In genomic region chr6:31196251-31197022, GRCh38 we compare ENCODE assay signal across 11 cellular contexts. TPM values are rescaled to one million over a fixed set of nuclear protein-coding genes. Genes with fewer than 3 reads are reported as not detected.
DNase-seq lines count a peak whose midpoint lies in the region; ATAC-seq and TF ChIP-seq lines count a peak whose summit lies in the region.
"Not testable (repeated sequence)": the region's sequence is repeated elsewhere in the genome, so short reads cannot be mapped to it uniquely, and the experiment has no call there.
"Had no signal": no experiment of that assay in that cellular context is flagged by ENCODE, and none has a peak within 500 bp of the region (broad histone marks: within the 10 kb centered on the region; RNA-seq: fewer than 3 reads in every experiment).

No MANE protein-coding gene starts in this region.

- not testable (repeated sequence) for H4K20me1 ChIP-seq in BLaER1 treated with 17β-estradiol and CSF1 and Interleukin-3, amounts not matched to agents 10 nM and 100 nM; SK-N-SH (ENCODE audit: insufficient read depth)

- POLR2A ChIA-PET in SK-N-SH (lab: Yijun Ruan, JAX), result not testable (repeated sequence)

- H3K9ac ChIP-seq in BLaER1 treated with 17β-estradiol and CSF1 and Interleukin-3, amounts not matched to agents 10 nM and 100 nM, result peak overlapping the region in 10 of 11 experiments; percentile 87 to 96 (median 90); a peak in 14 of 22 replicates
- H3K9ac ChIP-seq in SK-N-SH (0 out of 2 replicates have a peak overlapping the region, but pooled peaks have one; percentile 90), stomach smooth muscle (ENCODE audit: low read length in 2 of 2) (peak overlapping the region; percentile 88 to 90)

- peak overlapping the region in 8 of 11 experiments; percentile 9 to 98 (median 92); a peak in 10 of 22 replicates for H3K27ac ChIP-seq in BLaER1 treated with 17β-estradiol and CSF1 and Interleukin-3, amounts not matched to agents 10 nM and 100 nM
- H3K27ac ChIP-seq in SK-N-SH (ENCODE audit: low read depth in 2 of 2, low read length in 1 of 2) (peak overlapping the region in 1 of 2 experiments; percentile 89; a peak in 1 of 4 replicates), left lung (peak overlapping the region; percentile 98 to 100)
- H3K27ac ChIP-seq in effector memory CD4-positive, alpha-beta T cell (ENCODE audit: insufficient read depth, low read length, poor library complexity, severe bottlenecking), result peak overlapping the region; percentile 100
- H3K27ac ChIP-seq in ovary; stomach smooth muscle (ENCODE audit: low read length): not testable (repeated sequence)

- peaks cover 0 to 19% (median 14%) of the 10 kb centered on the region in 11 experiments; a peak in 16 of 22 replicates for H3K9me3 ChIP-seq in BLaER1 treated with 17β-estradiol and CSF1 and Interleukin-3, amounts not matched to agents 10 nM and 100 nM (replicated peaks in 1 of 11)
- H3K9me3 ChIP-seq in SK-N-SH; effector memory CD4-positive, alpha-beta T cell (ENCODE audit: control insufficient read depth, low read length); left lung; ovary; stomach smooth muscle (ENCODE audit: control insufficient read depth in 2 of 2, low read length in 2 of 2): not testable (repeated sequence)

- not testable (repeated sequence) for TF ChIP-seq EP300 in SK-N-SH (IDR thresholded peaks at IDR 0.05; ENCODE audit: borderline replicate concordance in 1 of 2, low read depth in 1 of 2, low read length in 1 of 2); ovary (IDR thresholded peaks at IDR 0.05)

- H3K36me3 ChIP-seq in BLaER1 treated with 17β-estradiol and CSF1 and Interleukin-3, amounts not matched to agents 10 nM and 100 nM, result peaks cover 0 to 20% (median 5%) of the 10 kb centered on the region in 11 experiments; a peak in 12 of 22 replicates
- not testable (repeated sequence) for H3K36me3 ChIP-seq in SK-N-SH (replicated peaks in 1 of 2; ENCODE audit: control insufficient read depth in 1 of 2, insufficient read depth in 2 of 2, low read length in 1 of 2); effector memory CD4-positive, alpha-beta T cell (ENCODE audit: control insufficient read depth, insufficient read depth, low read length); left lung; ovary; stomach smooth muscle (ENCODE audit: control insufficient read depth in 2 of 2, insufficient read depth in 2 of 2, low read length in 2 of 2)

- not testable (repeated sequence) for H3K27me3 ChIP-seq in BLaER1 treated with 17β-estradiol and CSF1 and Interleukin-3, amounts not matched to agents 10 nM and 100 nM; SK-N-SH (ENCODE audit: insufficient read depth); effector memory CD4-positive, alpha-beta T cell (replicated peaks; ENCODE audit: control insufficient read depth, insufficient read depth, low read length, poor library complexity, severe bottlenecking); left lung; ovary; stomach smooth muscle (ENCODE audit: control insufficient read depth in 1 of 2, insufficient read depth in 2 of 2, low read length in 2 of 2)

- CTCF ChIA-PET in SK-N-SH (lab: Yijun Ruan, JAX), result interaction anchor here (0.6 to 4.2 kb wide), 8 partner anchors 43 to 352 kb away, joined by 3 to 43 read pairs (median 4); partner anchors contain the start of gene PSORS1C2

- not testable (repeated sequence) for H3K36me3 Mint-ChIP-seq in activated naive CD4-positive, alpha-beta T cell treated with anti-CD3 and anti-CD28 coated beads, Interleukin-2, amount 50 U/mL, for 24 hours

- peak; percentile 25 for DNase-seq in HT1080 (ENCODE audit: low read depth)
- not testable (repeated sequence) for DNase-seq in SK-N-SH; effector memory CD4-positive, alpha-beta T cell; left lung; ovary

- not testable (repeated sequence) for TF ChIP-seq POLR2A in ovary (IDR thresholded peaks at IDR 0.05)

- peaks cover 59% of the 10 kb centered on the region for H3K4me1 Mint-ChIP-seq in activated naive CD4-positive, alpha-beta T cell treated with anti-CD3 and anti-CD28 coated beads, Interleukin-2, amount 50 U/mL, for 24 hours

- H3K4me2 ChIP-seq in BLaER1 treated with 17β-estradiol and CSF1 and Interleukin-3, amounts not matched to agents 10 nM and 100 nM, result peak overlapping the region; percentile 20 to 91 (median 81); a peak in 19 of 22 replicates
- H3K4me2 ChIP-seq in SK-N-SH, result peak overlapping the region; percentile 89

- peak overlapping the region; percentile 65 to 88 (median 80); a peak in 16 of 20 replicates for H3K4me3 ChIP-seq in BLaER1 treated with 17β-estradiol and CSF1 and Interleukin-3, amounts not matched to agents 10 nM and 100 nM
- H3K4me3 ChIP-seq in SK-N-SH (ENCODE audit: low read depth in 2 of 2, low read length in 1 of 2), result peak overlapping the region; percentile 71 to 100; a peak in 3 of 4 replicates
- H3K4me3 ChIP-seq in effector memory CD4-positive, alpha-beta T cell (ENCODE audit: insufficient read depth, low read depth, low read length, poor library complexity, severe bottlenecking), result peak overlapping the region; percentile 44
- peak overlapping the region; percentile 51 to 68 for H3K4me3 ChIP-seq in left lung
- peak overlapping the region; percentile 81 for H3K4me3 ChIP-seq in ovary
- peak overlapping the region; percentile 78 to 83 for H3K4me3 ChIP-seq in stomach smooth muscle (ENCODE audit: low read length in 2 of 2)

- peak overlapping the region; percentile 87 for H3K27ac Mint-ChIP-seq in activated naive CD4-positive, alpha-beta T cell treated with anti-CD3 and anti-CD28 coated beads, Interleukin-2, amount 50 U/mL, for 24 hours

- H3K9me3 Mint-ChIP-seq in activated naive CD4-positive, alpha-beta T cell treated with anti-CD3 and anti-CD28 coated beads, Interleukin-2, amount 50 U/mL, for 24 hours, result not testable (repeated sequence)

- 82% methylated on average over 23 of the region's 25 CpGs for WGBS in SK-N-SH (ENCODE audit: low lambda C conversion rate)
- 68 to 79% (median 71%) methylated on average over 25 of the region's 25 CpGs for WGBS in ovary, 3 donors

- peaks cover 15% of the 10 kb centered on the region; the same call in 1 of the 2 replicates for H3K79me2 ChIP-seq in SK-N-SH (ENCODE audit: insufficient read depth)

- intact Hi-C loops in left lung (cut with DNase I), result loop anchor here (2.0 to 10.0 kb wide), 2 partner anchors 62 to 172 kb away; partner anchors contain the start of gene PSORS1C2 (in 1 of the 2)
- intact Hi-C loops in ovary (cut with DNase I), result loop anchor here (5.0 to 10.0 kb wide), 3 partner anchors 158 to 171 kb away; partner anchors contain the start of gene HLA-B (in 1 of the 4)

- not testable (repeated sequence) for H3K27me3 Mint-ChIP-seq in activated naive CD4-positive, alpha-beta T cell treated with anti-CD3 and anti-CD28 coated beads, Interleukin-2, amount 50 U/mL, for 24 hours

- not testable (repeated sequence) for ATAC-seq in left lung

- TF ChIP-seq CTCF in SK-N-SH (IDR thresholded peaks at IDR 0.05); left lung (IDR thresholded peaks at IDR 0.05); ovary (IDR thresholded peaks at IDR 0.05): not testable (repeated sequence)

- peaks cover 25 to 45% (median 38%) of the 10 kb centered on the region in 10 experiments for H3K4me1 ChIP-seq in BLaER1 treated with 17β-estradiol and CSF1 and Interleukin-3, amounts not matched to agents 10 nM and 100 nM
- not testable (repeated sequence) for H3K4me1 ChIP-seq in SK-N-SH (ENCODE audit: control insufficient read depth in 1 of 2, insufficient read depth in 2 of 2, low read depth in 1 of 2, low read length in 1 of 2); effector memory CD4-positive, alpha-beta T cell (ENCODE audit: control insufficient read depth, insufficient read depth, low read length, poor library complexity, severe bottlenecking); ovary (ENCODE audit: insufficient read depth)
- peaks cover 0 to 63% of the 10 kb centered on the region in 2 donors for H3K4me1 ChIP-seq in left lung
- peaks cover 12% of the 10 kb centered on the region for H3K4me1 ChIP-seq in stomach smooth muscle (ENCODE audit: control insufficient read depth, insufficient read depth, low read length)

- H3K9me2 ChIP-seq in SK-N-SH, result not testable (repeated sequence)

- peak overlapping the region; percentile 88 for H3K4me3 Mint-ChIP-seq in activated naive CD4-positive, alpha-beta T cell treated with anti-CD3 and anti-CD28 coated beads, Interleukin-2, amount 50 U/mL, for 24 hours

- TF ChIP-seq RAD21 in SK-N-SH (IDR thresholded peaks at IDR 0.05; ENCODE audit: low read length), result not testable (repeated sequence)

- H2AFZ ChIP-seq in SK-N-SH (ENCODE audit: low read depth), result peak overlapping the region; percentile 99; the same call in 1 of the 2 replicates

- H3F3A ChIP-seq in SK-N-SH (replicated peaks; ENCODE audit: insufficient read depth), result not testable (repeated sequence)

RNA-seq across cellular contexts. Expression of gene POU5F1, which starts 26.0 kb away (rescaled TPM):
- not detected in 2 replicates for total RNA-seq in HT1080 (2014; rRNA removed; shearing (Covaris generic))
- polyA plus RNA-seq in HT1080 (2015; cell fraction: cytosol; rRNA removed), result 0.19 TPM in 1 of 2 replicates, not detected in the other
- 0.12 and 0.96 TPM in 2 replicates for polyA plus RNA-seq in HT1080 (2015; cell fraction: nucleus; rRNA removed)
- not detected in 2 replicates for polyA plus RNA-seq in SK-N-SH (2012; rRNA removed)
- polyA plus RNA-seq in SK-N-SH (2012; cell fraction: cytosol; rRNA removed), result not detected in 2 replicates
- 0.02 TPM in 1 of 2 replicates, not detected in the other for polyA plus RNA-seq in SK-N-SH (2012; cell fraction: nucleus; rRNA removed)
- total RNA-seq in left lung, result 1 to 10 TPM; 1.9 TPM
- 10 to 100 TPM in 1 of 7 donors, 1 to 10 TPM in 3, under 1 TPM in 2, not detected in 1; 0.28 to 61.2 (median 3.6) TPM for total RNA-seq in ovary
- under 1 TPM; 0.25 to 0.41 TPM for polyA plus RNA-seq in ovary
- total RNA-seq: dermis microvascular lymphatic vessel endothelial cell, glomerular endothelial cell had no signal

RNA-seq across cellular contexts. Expression of gene TCF19, which starts 38.0 kb away (rescaled TPM):
- 91.0 and 101 TPM in 2 replicates for total RNA-seq in HT1080 (2014; rRNA removed; shearing (Covaris generic))
- 34.8 and 36.8 TPM in 2 replicates for polyA plus RNA-seq in HT1080 (2015; cell fraction: cytosol; rRNA removed)
- 26.7 and 30.3 TPM in 2 replicates for polyA plus RNA-seq in HT1080 (2015; cell fraction: nucleus; rRNA removed)
- polyA plus RNA-seq in SK-N-SH (2012; rRNA removed) (7.0 and 9.3 TPM in 2 replicates), ovary (1 to 10 TPM; 7.1 to 7.2 TPM)
- 4.5 and 6.7 TPM in 2 replicates for polyA plus RNA-seq in SK-N-SH (2012; cell fraction: cytosol; rRNA removed)
- 14.9 and 15.7 TPM in 2 replicates for polyA plus RNA-seq in SK-N-SH (2012; cell fraction: nucleus; rRNA removed)
- total RNA-seq in left lung (10 to 100 TPM; 16.7 to 18.0 TPM), ovary (1 to 10 TPM; 3.9 to 9.9 (median 6.7) TPM)

RNA-seq across cellular contexts. Expression of gene CCHCR1, which starts 38.8 kb away (rescaled TPM):
- total RNA-seq in HT1080 (2014; rRNA removed; shearing (Covaris generic)), result 22.1 and 29.2 TPM in 2 replicates
- polyA plus RNA-seq in HT1080 (2015; cell fraction: cytosol; rRNA removed), result 16.1 and 17.3 TPM in 2 replicates
- 39.0 and 49.9 TPM in 2 replicates for polyA plus RNA-seq in HT1080 (2015; cell fraction: nucleus; rRNA removed)
- polyA plus RNA-seq in SK-N-SH (2012; rRNA removed), result 15.5 and 18.7 TPM in 2 replicates
- polyA plus RNA-seq in SK-N-SH (2012; cell fraction: cytosol; rRNA removed), result 6.0 and 10.0 TPM in 2 replicates
- 46.7 and 87.3 TPM in 2 replicates for polyA plus RNA-seq in SK-N-SH (2012; cell fraction: nucleus; rRNA removed)
- 10 to 100 TPM; 18.9 to 22.1 TPM for total RNA-seq in left lung
- 10 to 100 TPM; 11.2 to 31.5 (median 25.6) TPM for total RNA-seq in ovary
- 10 to 100 TPM; 11.9 to 21.2 TPM for polyA plus RNA-seq in ovary

RNA-seq across cellular contexts. Expression of gene PSORS1C2, which starts 57.6 kb away (rescaled TPM):
- total RNA-seq in HT1080 (2014; rRNA removed; shearing (Covaris generic)), result not detected in 2 replicates
- polyA plus RNA-seq in HT1080 (2015; cell fraction: cytosol; rRNA removed), result 0.31 TPM in 1 of 2 replicates, not detected in the other
- polyA plus RNA-seq in HT1080 (2015; cell fraction: nucleus; rRNA removed), result 0.31 TPM in 1 of 2 replicates, not detected in the other
- polyA plus RNA-seq in SK-N-SH (2012; rRNA removed), result not detected in 2 replicates
- polyA plus RNA-seq in SK-N-SH (2012; cell fraction: cytosol; rRNA removed), result 0.03 TPM in 1 of 2 replicates, not detected in the other
- not detected in 2 replicates for polyA plus RNA-seq in SK-N-SH (2012; cell fraction: nucleus; rRNA removed)
- total RNA-seq in left lung, result not detected
- not detected for total RNA-seq in ovary
- not detected for polyA plus RNA-seq in ovary
- total RNA-seq: dermis microvascular lymphatic vessel endothelial cell, glomerular endothelial cell, left lobe of liver had no signal
